ENCODE assay signal across 9 cellular contexts in the genomic region with DNA sequence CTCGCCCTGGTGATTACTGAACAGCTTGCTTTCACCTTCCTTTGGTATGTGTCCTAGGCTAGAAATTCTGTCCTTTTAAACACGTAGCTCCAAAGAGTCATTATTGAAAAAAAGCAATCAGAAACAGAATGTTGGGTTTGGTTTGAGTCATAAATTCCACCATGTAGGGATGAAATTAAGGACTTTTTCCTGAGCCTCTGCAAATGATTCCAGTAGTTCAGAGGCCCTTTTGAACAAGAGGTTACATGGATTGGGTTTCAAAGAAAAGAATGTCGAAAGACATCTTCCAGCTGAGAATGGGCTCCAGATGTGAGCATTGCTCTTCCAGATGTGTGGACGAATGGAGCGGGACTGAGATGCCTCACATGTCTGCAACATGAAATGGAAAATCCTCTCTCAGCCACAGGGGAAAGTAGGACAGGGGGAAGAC. TPM values are rescaled to one million over a fixed set of nuclear protein-coding genes. Genes with fewer than 3 reads are reported as not detected.
DNase-seq lines count a peak whose midpoint lies in the region; ATAC-seq, FAIRE-seq and TF ChIP-seq lines count a peak whose summit lies in the region.
"Had no signal": no experiment of that assay in that cellular context is flagged by ENCODE, and none has a peak within 500 bp of the region (broad histone marks: within the 10 kb centered on the region; RNA-seq: fewer than 3 reads in every experiment).

No MANE protein-coding gene starts in this region.

- H3K9ac ChIP-seq in HUES48 (ENCODE audit: low read depth, low read length) (no peak overlapping the region), keratinocyte (ENCODE audit: control insufficient read depth, extremely low read depth, insufficient read depth, low read length) (peak overlapping the region; percentile 73)

- peak overlapping the region; percentile 82 for H3K4me2 ChIP-seq in keratinocyte (ENCODE audit: control insufficient read depth, extremely low read depth, insufficient read depth, low read depth, low read length)

- no peaks in the 10 kb centered on the region for H3K79me2 ChIP-seq in keratinocyte (ENCODE audit: control insufficient read depth, insufficient read depth, low read length)

- FAIRE-seq in keratinocyte (lab: Jason Lieb, UNC) = no peak

- H3K4me3 ChIP-seq in HUES48 (ENCODE audit: low read depth, low read length) (no peak overlapping the region), breast epithelium (no peak overlapping the region), keratinocyte (ENCODE audit: control insufficient read depth in 2 of 3, extremely low read depth in 1 of 3, insufficient read depth in 2 of 3, low read depth in 1 of 3, low read length in 3 of 3) (peak overlapping the region in 2 of 3 experiments; percentile 3 to 25)

- no peaks in the 10 kb centered on the region for H3K9me1 ChIP-seq in keratinocyte (ENCODE audit: control insufficient read depth, extremely low read depth, insufficient read depth, low read length)

- dilution Hi-C loops in keratinocyte (cut with MboI; ENCODE audit: extremely low pct_ligation_motif_present, low sequenced_read_pairs) = no loop called here

- TF ChIP-seq POLR2A in breast epithelium (IDR thresholded peaks at IDR 0.05) = no peak

- TF ChIP-seq CTCF in breast epithelium (IDR thresholded peaks at IDR 0.05) (no peak), keratinocyte (optimal IDR thresholded peaks at IDR 0.05 in 1 of 3, IDR thresholded peaks at IDR 0.05 in 1 of 3, conservative IDR thresholded peaks at IDR 0.05 in 1 of 3; ENCODE audit: extremely low read depth in 1 of 3, insufficient read depth in 2 of 3, low read length in 3 of 3) (no peak)

- CTCF ChIA-PET in HEK293T (lab: Yijun Ruan, JAX) = interaction anchor here (0.6 kb wide), 1 partner anchor 117 kb away, joined by 4 read pairs; no protein-coding TSS in a partner anchor

- no peaks in the 10 kb centered on the region for H3K36me3 ChIP-seq in HUES48 (ENCODE audit: control insufficient read depth, insufficient read depth, low read length)
- no peaks in the 10 kb centered on the region for H3K36me3 ChIP-seq in breast epithelium
- no peaks in the 10 kb centered on the region for H3K36me3 ChIP-seq in keratinocyte (ENCODE audit: control insufficient read depth in 2 of 2, extremely low read depth in 1 of 2, insufficient read depth in 2 of 2, low read length in 2 of 2)

- H3K4me1 ChIP-seq in HUES48 (ENCODE audit: control insufficient read depth, insufficient read depth, low read length) (peaks cover 26% of the 10 kb centered on the region), breast epithelium (peaks cover 0 to 7% of the 10 kb centered on the region in 2 donors), keratinocyte (ENCODE audit: control insufficient read depth, extremely low read depth, insufficient read depth, low read length) (peaks cover 58% of the 10 kb centered on the region)

- H4K20me1 ChIP-seq in keratinocyte (ENCODE audit: control insufficient read depth, extremely low read depth, insufficient read depth, low read length) = no peaks in the 10 kb centered on the region

- intact Hi-C loops in breast epithelium (cut with DNase I; ENCODE audit: low total_unique reads) = no loop called here

- H2AFZ ChIP-seq in keratinocyte (ENCODE audit: control insufficient read depth, low read length) = no peak overlapping the region

- DNase-seq in breast epithelium (ENCODE audit: low spot score in 2 of 2) (no peak), keratinocyte (ENCODE audit: low read depth, low spot score) (no peak), stromal cell of bone marrow (ENCODE audit: low read depth) (peak; percentile 85), HUDEP-2 (lab: John Stamatoyannopoulos, UW; ENCODE audit: unreplicated experiment in 76 of 76) (no peak), HEK293T (ENCODE audit: extremely low spot score) (no peak)
- DNase-seq in activated CD4-positive, CD25-positive, alpha-beta regulatory T cell (lab: John Stamatoyannopoulos, UW) = no peak
- DNase-seq: NCI-H2107 had no signal

- POLR2A ChIA-PET in HEK293T (lab: Yijun Ruan, JAX) = no interaction called here

- peak overlapping the region; percentile 23 for H3K27ac ChIP-seq in HUES48 (ENCODE audit: low read depth, low read length)
- H3K27ac ChIP-seq in breast epithelium = peak overlapping the region; percentile 88 to 92
- peak overlapping the region; percentile 96 for H3K27ac ChIP-seq in keratinocyte (ENCODE audit: control insufficient read depth, insufficient read depth, low read length)

- H3K27me3 ChIP-seq in HUES48 (ENCODE audit: control insufficient read depth, insufficient read depth, low read length) (no peaks in the 10 kb centered on the region), breast epithelium (no peaks in the 10 kb centered on the region), keratinocyte (ENCODE audit: control insufficient read depth, extremely low read depth, insufficient read depth, low read length) (no peaks in the 10 kb centered on the region)

- ATAC-seq in HG03045 (IDR thresholded peaks at IDR 0.05; ENCODE audit: unreplicated experiment) = no peak

- H3K9me3 ChIP-seq in HUES48 (ENCODE audit: control insufficient read depth, insufficient read depth, low read length) = no peaks in the 10 kb centered on the region
- peaks cover 0 to 1% of the 10 kb centered on the region in 2 donors for H3K9me3 ChIP-seq in breast epithelium
- no peaks in the 10 kb centered on the region for H3K9me3 ChIP-seq in keratinocyte (ENCODE audit: control insufficient read depth, low read depth, low read length)

TF ChIP-seq in HEK293T, 16 proteins besides CTCF, POLR2A, EP300 and RAD21:
- no peak for TF ChIP-seq LEF1 (IDR thresholded peaks at IDR 0.05; ENCODE audit: borderline replicate concordance)

RNA-seq across cellular contexts. Expression of a gene that starts 23.5 kb away (rescaled TPM):
- total RNA-seq in breast epithelium = 100 to 1,000 TPM; 207 to 759 (median 444) TPM
- polyA plus RNA-seq in keratinocyte = 356 to 610 TPM (median 583 TPM) in 3 replicates
- polyA plus RNA-seq in keratinocyte (2011; ENCODE audit: low read depth) = 96.0 TPM
- 120 and 273 TPM in 2 replicates for polyA plus RNA-seq in keratinocyte (2011; cell fraction: cytosol; rRNA removed)
- 717 and 740 TPM in 2 replicates for polyA plus RNA-seq in keratinocyte (2011; cell fraction: nucleus; rRNA removed)
- polyA plus RNA-seq in keratinocyte (2012; ENCODE audit: low replicate concordance) = 229 and 605 TPM in 2 replicates
- 709 to 1,030 TPM (median 926 TPM) in 3 replicates for polyA minus RNA-seq in keratinocyte
- 113 TPM for polyA minus RNA-seq in keratinocyte (2011; cell fraction: cytosol; rRNA and poly(A)+ RNA removed)
- polyA minus RNA-seq in keratinocyte (2011; cell fraction: nucleus; rRNA and poly(A)+ RNA removed) = 252 and 568 TPM in 2 replicates

Comparison
In these comparisons a context has a peak if more than half of its experiments do, and no peak if none do; other contexts are left out.
1. H3K27ac ChIP-seq: peak in every context shown above with its lines; median percentile 96 in keratinocyte; 90 in breast epithelium; 23 in HUES48.
2. H3K4me3 ChIP-seq: peak in keratinocyte (2 of 3); none in HUES48 (single experiment) and breast epithelium (0 of 3).